Comparison of ENCODE assay signal across 8 cellular contexts in genomic region chr10:44857363-44858016, GRCh38. TPM values are rescaled to one million over a fixed set of nuclear protein-coding genes. Genes with fewer than 3 reads are reported as not detected.
DNase-seq lines count a peak whose midpoint lies in the region; ATAC-seq and TF ChIP-seq lines count a peak whose summit lies in the region.

No MANE protein-coding gene starts in this region.

- peaks cover 52% of the 10 kb centered on the region for H3K27me3 ChIP-seq in WERI-Rb-1 (ENCODE audit: insufficient read depth, low read depth, severe bottlenecking)
- H3K27me3 ChIP-seq in kidney epithelial cell (ENCODE audit: control insufficient read depth, insufficient read depth, low read length): no peaks in the 10 kb centered on the region

- peak; percentile 94 for DNase-seq in ELR (ENCODE audit: low read depth)
- DNase-seq in LoVo (ENCODE audit: low spot score): peak; percentile 36
- DNase-seq in WERI-Rb-1: peak; percentile 56
- DNase-seq in cardiac fibroblast (ENCODE audit: low read depth in 2 of 2): peak; percentile 88 to 95
- DNase-seq in kidney epithelial cell (ENCODE audit: low read depth): no peak
- DNase-seq in stimulated activated CD4-positive, alpha-beta T cell treated with anti-CD3 and anti-CD28 coated beads, Interleukin-4, amount 100 ng/mL, for 24 hours: peak; percentile 62
- DNase-seq in NCI-H526 treated with DMSO at 0.1 percent for 48 hours (lab: John Stamatoyannopoulos, UW): no peak

- ATAC-seq in GM21737 (IDR thresholded peaks at IDR 0.05; ENCODE audit: unreplicated experiment): peak; percentile 64

- no peak overlapping the region for H3K4me3 ChIP-seq in WERI-Rb-1 (ENCODE audit: low read depth, low read length)
- H3K4me3 ChIP-seq in cardiac fibroblast (replicated peaks in 1 of 2; ENCODE audit: low read depth in 2 of 2, low read length in 2 of 2): no peak overlapping the region
- no peak overlapping the region for H3K4me3 ChIP-seq in kidney epithelial cell (ENCODE audit: low read depth, low read length)

- H3K27ac ChIP-seq in WERI-Rb-1: no peak overlapping the region

- no peaks in the 10 kb centered on the region for H3K36me3 ChIP-seq in WERI-Rb-1
- no peaks in the 10 kb centered on the region for H3K36me3 ChIP-seq in kidney epithelial cell (ENCODE audit: control insufficient read depth, insufficient read depth, low read length)

- no peaks in the 10 kb centered on the region for H3K9me3 ChIP-seq in WERI-Rb-1 (ENCODE audit: severe bottlenecking)

- TF ChIP-seq CTCF in WERI-Rb-1 (IDR thresholded peaks at IDR 0.05; ENCODE audit: low read depth, low read length): peak; percentile 93
- peak; percentile 99 for TF ChIP-seq CTCF in cardiac fibroblast (IDR thresholded peaks at IDR 0.05; ENCODE audit: low read depth, low read length)
- peak; percentile 99 for TF ChIP-seq CTCF in kidney epithelial cell (IDR thresholded peaks at IDR 0.05; ENCODE audit: insufficient read depth, low read length, poor library complexity, severe bottlenecking)

RNA-seq across cellular contexts. Expression of gene TMEM72, which starts 53.6 kb away (rescaled TPM):
- total RNA-seq in kidney epithelial cell: not detected in 2 replicates

Comparison
In these comparisons a context has a peak if more than half of its experiments do, and no peak if none do; other contexts are left out.
1. DNase-seq: peak in ELR (single experiment), LoVo (single experiment), WERI-Rb-1 (single experiment), cardiac fibroblast (2 of 2) and stimulated activated CD4-positive, alpha-beta T cell treated with anti-CD3 and anti-CD28 coated beads, Interleukin-4, amount 100 ng/mL, for 24 hours (single experiment); none in kidney epithelial cell (single experiment) and NCI-H526 treated with DMSO at 0.1 percent for 48 hours (single experiment).
2. Peak in every context shown above with its lines, with median percentiles within 50 percentile points of each other: CTCF ChIP-seq.